8 cellular contexts compared by ENCODE assay signal in the genomic region with DNA sequence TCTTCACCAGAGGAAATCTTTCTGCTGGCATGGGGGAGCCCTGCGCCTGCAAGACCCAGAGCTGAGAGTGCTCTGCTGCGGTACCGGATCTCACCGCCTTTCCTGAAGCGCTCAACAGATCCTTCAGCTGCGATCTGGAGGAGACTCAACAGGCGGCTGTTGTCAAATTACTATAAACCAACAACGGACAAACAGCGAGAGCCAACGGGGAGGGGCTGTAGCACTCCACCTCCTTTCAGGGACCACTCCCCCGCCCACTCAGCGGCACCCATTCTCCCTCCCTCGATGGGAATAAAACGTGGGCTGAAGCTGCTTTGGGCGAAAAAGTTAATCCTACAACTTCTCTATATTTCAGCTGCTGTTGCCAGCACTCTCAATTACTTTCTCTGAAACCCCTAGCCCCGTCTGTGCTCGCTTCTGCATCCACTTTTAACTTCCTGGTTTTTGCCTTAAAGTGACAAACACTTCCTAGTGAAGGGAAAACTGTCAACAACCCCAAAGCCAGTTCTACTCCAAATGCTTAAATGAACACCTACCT. TPM values are rescaled to one million over a fixed set of nuclear protein-coding genes. Genes with fewer than 3 reads are reported as not detected.
A peak's percentile ranks its signal among the peaks of the same experiment; 100 is the strongest.
DNase-seq lines count a peak whose midpoint lies in the region; ATAC-seq and TF ChIP-seq lines count a peak whose summit lies in the region.

A gene with protein sequence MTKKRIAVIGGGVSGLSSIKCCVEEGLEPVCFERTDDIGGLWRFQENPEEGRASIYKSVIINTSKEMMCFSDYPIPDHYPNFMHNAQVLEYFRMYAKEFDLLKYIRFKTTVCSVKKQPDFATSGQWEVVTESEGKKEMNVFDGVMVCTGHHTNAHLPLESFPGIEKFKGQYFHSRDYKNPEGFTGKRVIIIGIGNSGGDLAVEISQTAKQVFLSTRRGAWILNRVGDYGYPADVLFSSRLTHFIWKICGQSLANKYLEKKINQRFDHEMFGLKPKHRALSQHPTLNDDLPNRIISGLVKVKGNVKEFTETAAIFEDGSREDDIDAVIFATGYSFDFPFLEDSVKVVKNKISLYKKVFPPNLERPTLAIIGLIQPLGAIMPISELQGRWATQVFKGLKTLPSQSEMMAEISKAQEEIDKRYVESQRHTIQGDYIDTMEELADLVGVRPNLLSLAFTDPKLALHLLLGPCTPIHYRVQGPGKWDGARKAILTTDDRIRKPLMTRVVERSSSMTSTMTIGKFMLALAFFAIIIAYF (minus strand): TSS at position 147 of the 538 bp plus-strand sequence. CDS start 310 bp downstream, outside the sequence.

- H3K27me3 ChIP-seq in DND-41 (ENCODE audit: insufficient read depth, low read length, poor library complexity) (no peaks in the 10 kb centered on the region), GM23248 (replicated peaks; ENCODE audit: insufficient read depth) (no peaks in the 10 kb centered on the region)

- no peaks in the 10 kb centered on the region for H4K20me1 ChIP-seq in DND-41 (ENCODE audit: insufficient read depth, low read length)
- no peaks in the 10 kb centered on the region for H4K20me1 ChIP-seq in GM23248 (ENCODE audit: insufficient read depth)

- H3K27ac Mint-ChIP-seq in activated CD4-positive, alpha-beta T cell treated with anti-CD3 and anti-CD28 coated beads, Interleukin-2, amount 10 ng/mL, durations not matched to agents 7 days and 5 days = peak within 1 kb of the TSS; percentile 75

- intact Hi-C loops in lower leg skin (cut with DNase I; ENCODE audit: low total_unique reads) = no loop called here

- no peaks in the 10 kb centered on the region for H3K79me2 ChIP-seq in DND-41 (ENCODE audit: insufficient read depth, low read length)
- H3K79me2 ChIP-seq in GM23248 (ENCODE audit: insufficient read depth) = no peaks in the 10 kb centered on the region

- H3K4me1 ChIP-seq in DND-41 (ENCODE audit: insufficient read depth, low read length) (peaks cover 24% of the 10 kb centered on the region), GM23248 (ENCODE audit: insufficient read depth) (no peaks in the 10 kb centered on the region)

- peaks cover 12% of the 10 kb centered on the region for H3K4me1 Mint-ChIP-seq in activated CD4-positive, alpha-beta T cell treated with anti-CD3 and anti-CD28 coated beads, Interleukin-2, amount 10 ng/mL, durations not matched to agents 7 days and 5 days

- TF ChIP-seq POLR2A in lower leg skin (IDR thresholded peaks at IDR 0.05) = no peak

- H3K4me3 ChIP-seq in DND-41 (ENCODE audit: low read depth in 1 of 2, low read length in 2 of 2) (peak within 1 kb of the TSS; percentile 29 to 68; a peak in 3 of 4 replicates), GM23248 (peak within 1 kb of the TSS; percentile 94), lower leg skin (ENCODE audit: low read depth, poor library complexity, severe bottlenecking) (peak within 1 kb of the TSS; percentile 47)

- no peaks in the 10 kb centered on the region for H3K9me2 ChIP-seq in GM23248 (ENCODE audit: insufficient read depth)

- H3K9ac ChIP-seq in DND-41 (ENCODE audit: low read depth, low read length) = peak within 1 kb of the TSS; percentile 54
- H3K9ac ChIP-seq in GM23248 = peak within 1 kb of the TSS; percentile 83

- WGBS in GM23248 (ENCODE audit: low coverage in 1 of 2, low lambda C conversion rate in 2 of 2, missing lambda C conversion rate in 2 of 2), 2 experiments = 2 to 3% methylated on average over 17 of the region's 17 CpGs
- WGBS in lower leg skin, 2 donors = 0 to 1% methylated on average over 17 of the region's 17 CpGs

- peaks cover 2% of the 10 kb centered on the region for H3K9me3 Mint-ChIP-seq in activated CD4-positive, alpha-beta T cell treated with anti-CD3 and anti-CD28 coated beads, Interleukin-2, amount 10 ng/mL, durations not matched to agents 7 days and 5 days

- CTCF ChIA-PET in activated CD4-positive, alpha-beta T cell treated with anti-CD3 and anti-CD28 coated beads, Interleukin-2, amount 10 ng/mL, durations not matched to agents 7 days and 5 days (lab: Charles Lee) = interaction anchor here (1.1 to 2.6 kb wide), 4 partner anchors 11 to 68 kb away, joined by 3 to 6 read pairs (median 6); a partner anchor contains a TSS

- peak within 1 kb of the TSS; percentile 83 for H3K4me3 Mint-ChIP-seq in activated CD4-positive, alpha-beta T cell treated with anti-CD3 and anti-CD28 coated beads, Interleukin-2, amount 10 ng/mL, durations not matched to agents 7 days and 5 days

- H3K9me3 ChIP-seq in DND-41 (ENCODE audit: insufficient read depth, low read length, severe bottlenecking) = no peaks in the 10 kb centered on the region
- H3K9me3 ChIP-seq in GM23248 (ENCODE audit: low read depth) = no peaks in the 10 kb centered on the region

- POLR2A ChIA-PET in activated CD4-positive, alpha-beta T cell treated with anti-CD3 and anti-CD28 coated beads, Interleukin-2, amount 10 ng/mL, durations not matched to agents 7 days and 5 days (lab: Charles Lee) = no interaction called here

- in situ Hi-C loops in GM23248 (cut with MboI) = loop anchor here (10.0 kb wide), 1 partner anchor 50 kb away; a partner anchor contains a TSS

- peak; percentile 27 for TF ChIP-seq CTCF in DND-41 (IDR thresholded peaks at IDR 0.05; ENCODE audit: borderline replicate concordance, extremely low read depth, low read length, poor library complexity, severe bottlenecking)
- no peak for TF ChIP-seq CTCF in lower leg skin (IDR thresholded peaks at IDR 0.05)

- DNase-seq in DND-41 (peak; percentile 59), GM23248 (peak; percentile 82), NCI-H187 treated with DMSO at 0.1 percent for 48 hours (lab: John Stamatoyannopoulos, UW) (peak; percentile 38), ecto neural progenitor cell (ENCODE audit: low spot score) (peak; percentile 66), lower leg skin (ENCODE audit: low spot score in 2 of 2) (peak; percentile 79 to 93), NCI-H1048 (lab: John Stamatoyannopoulos, UW) (no peak)
- DNase-seq in activated CD4-positive, alpha-beta T cell treated with anti-CD3 and anti-CD28 coated beads, Interleukin-2, amount 10 ng/mL, durations not matched to agents 7 days and 5 days = peak; percentile 61
- peak; percentile 5 to 13 (median 10) for DNase-seq in stimulated activated CD4-positive, alpha-beta T cell treated with anti-CD3 and anti-CD28 coated beads, TNF-alpha, amount 100 ng/mL, for 1 hour (ENCODE audit: low read depth in 3 of 3, low spot score in 1 of 3)

- no peaks in the 10 kb centered on the region for H3K36me3 Mint-ChIP-seq in activated CD4-positive, alpha-beta T cell treated with anti-CD3 and anti-CD28 coated beads, Interleukin-2, amount 10 ng/mL, durations not matched to agents 7 days and 5 days (ENCODE audit: low read depth)

- no peaks in the 10 kb centered on the region for H3K36me3 ChIP-seq in DND-41 (ENCODE audit: insufficient read depth, low read length)
- no peaks in the 10 kb centered on the region for H3K36me3 ChIP-seq in GM23248 (ENCODE audit: low read depth)

- H3K27ac ChIP-seq in DND-41 (ENCODE audit: low read length) (peak within 1 kb of the TSS; percentile 67), GM23248 (peak within 1 kb of the TSS; percentile 22)

- H3K4me2 ChIP-seq in DND-41 (ENCODE audit: insufficient read depth, low read length) (peak within 1 kb of the TSS; percentile 75), GM23248 (ENCODE audit: unreplicated experiment) (peak within 1 kb of the TSS; percentile 95)

- peak; percentile 91 for ATAC-seq in DND-41 (ENCODE audit: insufficient read depth, low read depth)

- peaks cover 5% of the 10 kb centered on the region for H3K27me3 Mint-ChIP-seq in activated CD4-positive, alpha-beta T cell treated with anti-CD3 and anti-CD28 coated beads, Interleukin-2, amount 10 ng/mL, durations not matched to agents 7 days and 5 days

- no peaks in the 10 kb centered on the region for H3F3A ChIP-seq in GM23248 (ENCODE audit: insufficient read depth)

- H2AFZ ChIP-seq in DND-41 (ENCODE audit: low read depth, low read length) = peak within 1 kb of the TSS; percentile 88
- H2AFZ ChIP-seq in GM23248 = peak within 1 kb of the TSS; percentile 99

RNA-seq across cellular contexts. Expression of the gene that starts here (rescaled TPM):
- 1.8 and 4.9 TPM in 2 replicates for total RNA-seq in GM23248 (2014; rRNA removed; shearing (Covaris generic))
- polyA plus RNA-seq in GM23248 (2016; fragmentation: Nextera tagmentation; extraction: Ambion mirVana) = 1.1 and 1.2 TPM in 2 replicates
- total RNA-seq in activated CD4-positive, alpha-beta T cell treated with anti-CD3 and anti-CD28 coated beads, Interleukin-2, amount 10 ng/mL, durations not matched to agents 7 days and 5 days = under 1 TPM; 0.48 to 0.72 TPM
- total RNA-seq in lower leg skin = 10 to 100 TPM; 17.2 to 41.9 (median 27.4) TPM

Comparison
In these comparisons a context has a peak if more than half of its experiments do, and no peak if none do; other contexts are left out.
1. Peak in DNase-seq in activated CD4-positive, alpha-beta T cell treated with anti-CD3 and anti-CD28 coated beads, Interleukin-2, amount 10 ng/mL, durations not matched to agents 7 days and 5 days; RNA of the gene not detected or under 1 TPM.